In the genomic region with DNA sequence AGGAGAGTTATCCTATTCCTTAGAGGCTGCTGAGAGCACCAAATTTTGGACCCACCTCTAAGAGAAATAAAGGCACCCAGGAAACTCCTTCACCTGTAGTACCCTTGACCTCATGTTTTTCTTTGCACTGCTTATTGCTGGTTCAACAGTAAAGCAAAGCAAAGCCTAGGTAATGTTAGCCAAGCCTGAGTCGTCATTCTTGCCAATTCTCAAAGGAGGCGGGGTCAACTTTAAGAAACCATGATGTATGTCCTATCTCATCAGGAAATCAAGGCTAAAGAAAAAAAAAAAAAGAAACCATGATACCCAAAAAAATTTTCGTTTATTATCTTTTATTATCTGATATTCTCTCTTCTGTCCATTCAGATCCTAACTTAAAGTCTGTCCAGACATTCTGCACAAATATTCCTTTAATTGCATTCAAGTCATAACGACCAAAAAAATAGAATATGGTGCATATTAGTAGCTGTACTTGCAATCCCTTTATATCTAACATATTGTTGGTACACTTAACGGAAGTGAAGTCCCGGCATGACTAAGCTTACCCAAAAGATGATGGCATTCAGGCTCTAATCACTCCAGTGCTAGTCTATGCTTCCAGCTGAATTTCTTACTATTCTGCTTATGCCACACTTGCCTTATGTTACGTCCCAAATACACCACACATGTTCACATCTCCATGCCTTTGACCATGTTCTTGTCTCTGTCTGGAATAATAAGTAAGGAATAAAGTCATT, we compare ENCODE assay signal across 8 cellular contexts. TPM values are rescaled to one million over a fixed set of nuclear protein-coding genes. Genes with fewer than 3 reads are reported as not detected.
A peak's percentile ranks its signal among the peaks of the same experiment; 100 is the strongest.
DNase-seq lines count a peak whose midpoint lies in the region; ATAC-seq and TF ChIP-seq lines count a peak whose summit lies in the region.

No MANE protein-coding gene starts in this region.

- no peak overlapping the region for H2BK20ac ChIP-seq in IMR-90 (ENCODE audit: low read depth, low read length)

- WGBS in IMR-90 (ENCODE audit: extremely low coverage in 2 of 2, insufficient read length in 1 of 2), 2 experiments, result 93% methylated on average over 2 of the region's 7 CpGs; no CpG with 5 or more reads in 1 of the 2 experiments
- 54 to 58% methylated on average over 7 of the region's 7 CpGs for WGBS in lower leg skin, 2 donors

- intact Hi-C loops in IMR-90 (cut with micrococcal nuclease) (loop anchor here (1.0 to 2.0 kb wide), 2 partner anchors 63 to 323 kb away; a partner anchor contains a TSS), breast epithelium (cut with DNase I; ENCODE audit: low total_unique reads) (no loop called here), lower leg skin (cut with DNase I; ENCODE audit: low total_unique reads) (loop anchor here (10.0 kb wide), 1 partner anchor 55 kb away; no protein-coding TSS in a partner anchor)

- POLR2A ChIA-PET in IMR-90 (lab: Charles Lee; ENCODE audit: unreplicated experiment), result no interaction called here

- H4K5ac ChIP-seq in IMR-90 (ENCODE audit: low read depth, low read length), result no peak overlapping the region

- TF ChIP-seq CTCF in BE2C (IDR thresholded peaks at IDR 0.05; ENCODE audit: low read depth, low read length), result no peak
- TF ChIP-seq CTCF in IMR-90 (conservative IDR thresholded peaks at IDR 0.05; ENCODE audit: low read depth, low read length), result no peak
- TF ChIP-seq CTCF in breast epithelium (IDR thresholded peaks at IDR 0.05), result no peak
- no peak for TF ChIP-seq CTCF in lower leg skin (IDR thresholded peaks at IDR 0.05)

- peak overlapping the region; percentile 78 for H3K4me3 ChIP-seq in BE2C (ENCODE audit: low read depth, low read length)
- peak overlapping the region; percentile 100; the same call in 1 of the 2 replicates for H3K4me3 ChIP-seq in IMR-90 (ENCODE audit: insufficient read depth, low read depth, low read length)
- peak overlapping the region; percentile 87 to 97 (median 95) for H3K4me3 ChIP-seq in breast epithelium
- H3K4me3 ChIP-seq in lower leg skin (ENCODE audit: low read depth, poor library complexity, severe bottlenecking), result no peak overlapping the region

- H3K9me3 Mint-ChIP-seq in naive B cell, result peaks cover 0 to 2% (median 0%) of the 10 kb centered on the region in 7 donors

- H2AFZ ChIP-seq in IMR-90 (replicated peaks; ENCODE audit: low read length, poor library complexity), result no peak overlapping the region

- dilution Hi-C loops in IMR-90 (cut with HindIII; ENCODE audit: low sequenced_read_pairs, unreplicated experiment), result no loop called here

- H2AK5ac ChIP-seq in IMR-90 (ENCODE audit: low read depth, low read length), result no peak overlapping the region

- H3K9me3 ChIP-seq in BE2C (no peaks in the 10 kb centered on the region), IMR-90 (ENCODE audit: control insufficient read depth, insufficient read depth, low read length) (no peaks in the 10 kb centered on the region), breast epithelium (no peaks in the 10 kb centered on the region)

- H3K27ac ChIP-seq in IMR-90 (ENCODE audit: insufficient read depth, low read length) (no peak overlapping the region), breast epithelium (no peak overlapping the region)

- no peak overlapping the region; the same call in 1 of the 2 replicates for H3K14ac ChIP-seq in IMR-90 (replicated peaks; ENCODE audit: low read depth, low read length)

- H4K8ac ChIP-seq in IMR-90 (ENCODE audit: low read depth in 2 of 2, low read length in 2 of 2), result no peak overlapping the region

- peak overlapping the region; percentile 67; the same call in 1 of the 2 replicates for H3K23ac ChIP-seq in IMR-90 (ENCODE audit: low read depth, low read length)

- H3K79me1 ChIP-seq in IMR-90 (ENCODE audit: low read depth in 1 of 2, low read length in 2 of 2), result peaks cover 28 to 67% of the 10 kb centered on the region in 2 experiments

- DNase-seq in BE2C (no peak), IMR-90 (no peak), breast epithelium (ENCODE audit: low spot score in 2 of 2) (no peak), naive B cell (no peak), DMS153 (lab: John Stamatoyannopoulos, UW) (no peak), NOMO-1 treated with DMSO at 0.1 percent for 48 hours (lab: John Stamatoyannopoulos, UW; ENCODE audit: unreplicated experiment) (no peak), HuH-7.5 (ENCODE audit: low spot score) (no peak), lower leg skin (ENCODE audit: low spot score in 2 of 2) (no peak)

- peak overlapping the region in 4 of 6 donors; percentile 13 to 96 (median 84) for H3K27ac Mint-ChIP-seq in naive B cell

- H2BK15ac ChIP-seq in IMR-90 (ENCODE audit: low read depth, low read length), result no peak overlapping the region

- H3K27me3 Mint-ChIP-seq in naive B cell, result no peaks in the 10 kb centered on the region

- H4K20me1 ChIP-seq in IMR-90 (ENCODE audit: insufficient read depth, low read length), result no peaks in the 10 kb centered on the region

- no peak for ATAC-seq in IMR-90 (ENCODE audit: low read depth)
- no peak for ATAC-seq in naive B cell (ENCODE audit: low read depth in 2 of 2)

- in situ Hi-C loops in IMR-90 (cut with MboI; ENCODE audit: low sequenced_read_pairs), result no loop called here

- H3K4me1 Mint-ChIP-seq in naive B cell, result peaks cover 33 to 49% (median 37%) of the 10 kb centered on the region in 3 donors

- CTCF ChIA-PET in IMR-90 (lab: Yijun Ruan, JAX), result interaction anchor here (1.3 to 2.1 kb wide), 2 partner anchors 270 to 444 kb away, joined by 3 to 6 read pairs; no protein-coding TSS in a partner anchor

- H2BK120ac ChIP-seq in IMR-90 (ENCODE audit: low read depth, low read length), result no peak overlapping the region

- peak overlapping the region; percentile 1; the same call in 1 of the 2 replicates for H3K4ac ChIP-seq in IMR-90 (ENCODE audit: low read depth, low read length)

- peaks cover 0 to 2% of the 10 kb centered on the region in 2 donors for H3K36me3 Mint-ChIP-seq in naive B cell

- H3K18ac ChIP-seq in IMR-90 (ENCODE audit: low read depth, low read length), result peak overlapping the region; percentile 16; the same call in 1 of the 2 replicates

- peak overlapping the region in 6 of 8 donors; percentile 3 to 98 (median 94) for H3K4me3 Mint-ChIP-seq in naive B cell

- no peak overlapping the region; the same call in 1 of the 2 replicates for H3K9ac ChIP-seq in IMR-90 (ENCODE audit: low read depth, low read length)

- no peak overlapping the region for H2AK9ac ChIP-seq in IMR-90 (replicated peaks; ENCODE audit: low read depth, low read length, poor library complexity)

- peaks cover 16% of the 10 kb centered on the region for H3K9me1 ChIP-seq in IMR-90 (ENCODE audit: insufficient read depth, low read length)

- TSS peak; percentile 16 for BruUV-seq in IMR-90 (replicated peaks; lab: Mats Ljungman, UMichigan)

- no peak for TF ChIP-seq POLR2A in IMR-90 (IDR thresholded peaks at IDR 0.05; ENCODE audit: low read depth, low read length)
- TF ChIP-seq POLR2A in breast epithelium (IDR thresholded peaks at IDR 0.05), result no peak
- TF ChIP-seq POLR2A in lower leg skin (IDR thresholded peaks at IDR 0.05), result no peak

- no peak overlapping the region for H4K91ac ChIP-seq in IMR-90 (ENCODE audit: insufficient read depth, low read depth, low read length)

- peaks cover 3% of the 10 kb centered on the region for H3K36me3 ChIP-seq in BE2C
- peaks cover 3% of the 10 kb centered on the region; the same call in 1 of the 2 replicates for H3K36me3 ChIP-seq in IMR-90 (ENCODE audit: control insufficient read depth, insufficient read depth, low read length)
- no peaks in the 10 kb centered on the region for H3K36me3 ChIP-seq in breast epithelium

- peak overlapping the region; percentile 50 for H2BK5ac ChIP-seq in IMR-90 (ENCODE audit: low read depth, low read length, poor library complexity, severe bottlenecking)

- H3K56ac ChIP-seq in IMR-90 (ENCODE audit: extremely low read depth, insufficient read depth, low read length), result no peak overlapping the region

- H3K4me1 ChIP-seq in BE2C (peaks cover 10% of the 10 kb centered on the region; the same call in 1 of the 2 replicates), IMR-90 (ENCODE audit: control insufficient read depth, insufficient read depth, low read length) (peaks cover 9% of the 10 kb centered on the region), breast epithelium (no peaks in the 10 kb centered on the region)

- H3K27me3 ChIP-seq in BE2C (no peaks in the 10 kb centered on the region), IMR-90 (ENCODE audit: control insufficient read depth, insufficient read depth, low read length) (no peaks in the 10 kb centered on the region), breast epithelium (no peaks in the 10 kb centered on the region)

- peak overlapping the region; percentile 99 for H3K4me2 ChIP-seq in IMR-90 (ENCODE audit: low read depth, low read length)

- TF ChIP-seq RAD21 in IMR-90 (IDR thresholded peaks at IDR 0.05; ENCODE audit: low read length), result no peak

TF ChIP-seq in IMR-90, 13 proteins besides CTCF, POLR2A, EP300 and RAD21:
- TF ChIP-seq FOS (IDR thresholded peaks at IDR 0.05; ENCODE audit: low read depth, low read length) (no peak), MAZ (IDR thresholded peaks at IDR 0.05; ENCODE audit: borderline replicate concordance, low read depth, low read length) (no peak), SMC3 (IDR thresholded peaks at IDR 0.05; ENCODE audit: low read depth, low read length) (no peak)

RNA-seq across cellular contexts. Expression of a gene that starts 1.8 kb away (rescaled TPM):
- polyA plus RNA-seq in BE2C (2012; ENCODE audit: insufficient read depth, insufficient read length, low read depth), result 20.7 TPM
- total RNA-seq in IMR-90 (2012; rRNA removed), result 8.1 and 12.8 TPM in 2 replicates
- 5.7 and 5.9 TPM in 2 replicates for polyA plus RNA-seq in IMR-90 (2012; rRNA removed)
- polyA plus RNA-seq in IMR-90 (2012; cell fraction: cytosol; rRNA removed), result 3.6 and 6.3 TPM in 2 replicates
- polyA plus RNA-seq in IMR-90 (2012; cell fraction: nucleus; rRNA removed; ENCODE audit: low replicate concordance), result 4.0 and 11.1 TPM in 2 replicates
- 10 to 100 TPM; 34.2 to 64.4 (median 50.8) TPM for total RNA-seq in breast epithelium
- polyA plus RNA-seq in naive B cell (ENCODE audit: low read depth in 6 of 6), result 10 to 100 TPM in 3 of 6 donors, 1 to 10 TPM in 3; 8.1 to 11.4 (median 10.1) TPM
- 10 to 100 TPM; 30.7 to 54.4 (median 32.4) TPM for total RNA-seq in lower leg skin
